ENCODE assay signal across 8 cellular contexts in the genomic region with DNA sequence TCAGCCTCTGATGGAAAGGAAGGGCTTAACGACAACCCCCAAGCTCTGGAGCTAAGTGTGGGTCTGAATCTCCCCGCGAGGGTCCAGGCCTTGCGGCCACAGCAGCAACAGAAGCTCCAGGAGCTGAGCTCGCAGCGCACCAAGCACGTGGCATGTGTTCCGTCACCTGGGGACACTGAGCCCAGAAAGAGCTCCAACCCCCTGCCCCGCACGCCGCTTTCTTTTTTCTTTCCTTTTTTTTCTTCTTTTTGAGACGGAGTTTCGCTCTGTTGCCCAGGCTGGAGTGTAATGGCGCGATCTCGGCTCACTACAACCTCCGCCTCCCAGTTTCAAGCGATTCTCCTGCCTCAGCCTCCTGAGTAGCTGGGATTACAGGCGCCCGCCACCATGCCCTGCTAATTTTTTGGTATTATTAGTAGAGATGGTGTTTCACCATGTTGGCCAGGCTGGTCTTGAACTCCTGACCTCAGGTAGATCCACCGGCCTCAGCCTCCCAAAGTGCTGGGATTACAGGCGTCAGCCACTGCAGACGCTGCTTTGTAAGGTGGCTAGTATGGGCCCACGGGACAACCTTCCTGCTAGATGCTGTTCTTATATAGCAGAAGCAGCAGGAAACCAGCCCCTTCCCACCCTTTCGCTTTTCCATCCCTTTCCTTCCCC. TPM values are rescaled to one million over a fixed set of nuclear protein-coding genes. Genes with fewer than 3 reads are reported as not detected.
DNase-seq lines count a peak whose midpoint lies in the region; ATAC-seq and TF ChIP-seq lines count a peak whose summit lies in the region.

No MANE protein-coding gene starts in this region.

- ATAC-seq in lower lobe of right lung, result no peak
- no peak for ATAC-seq in GM18868 (IDR thresholded peaks at IDR 0.05; ENCODE audit: unreplicated experiment)

- peak; percentile 27 for DNase-seq in activated naive CD4-positive, alpha-beta T cell treated with anti-CD3 and anti-CD28 coated beads, Interleukin-2, amount 50 U/mL, for 16 hours
- DNase-seq in activated naive CD4-positive, alpha-beta T cell (lab: John Stamatoyannopoulos, UW), result no peak
- DNase-seq in adipocyte (ENCODE audit: low read depth) (no peak), lower lobe of right lung (peak; percentile 44), T-helper 9 cell (no peak), NOMO-1 treated with DMSO at 0.1 percent for 48 hours (lab: John Stamatoyannopoulos, UW; ENCODE audit: unreplicated experiment) (no peak)

- intact Hi-C loops in lower lobe of right lung (cut with DNase I), result no loop called here

- H3K9ac ChIP-seq in adipocyte (ENCODE audit: low read length), result peak overlapping the region; percentile 83

- H3K27me3 ChIP-seq in adipocyte (replicated peaks; ENCODE audit: control insufficient read depth, insufficient read depth, low read length) (no peaks in the 10 kb centered on the region), lower lobe of right lung (ENCODE audit: low read depth) (no peaks in the 10 kb centered on the region)

- peak overlapping the region; percentile 76 for H3K4me3 ChIP-seq in adipocyte (ENCODE audit: low read length)
- H3K4me3 ChIP-seq in lower lobe of right lung, result peak overlapping the region; percentile 72
- peak overlapping the region; percentile 18 for H3K4me3 ChIP-seq in urinary bladder (ENCODE audit: low read depth, low read length)

- peaks cover 8% of the 10 kb centered on the region for H3K36me3 ChIP-seq in adipocyte (ENCODE audit: control insufficient read depth, insufficient read depth, low read length, severe bottlenecking)
- peaks cover 10% of the 10 kb centered on the region for H3K36me3 ChIP-seq in lower lobe of right lung
- H3K36me3 ChIP-seq in urinary bladder (ENCODE audit: insufficient read depth), result no peaks in the 10 kb centered on the region

- WGBS in urinary bladder, result 68% methylated on average over 25 of the region's 25 CpGs

- no peak for TF ChIP-seq CTCF in lower lobe of right lung (IDR thresholded peaks at IDR 0.05)

- H3K9me3 ChIP-seq in adipocyte (ENCODE audit: control insufficient read depth, low read length), result no peaks in the 10 kb centered on the region
- H3K9me3 ChIP-seq in lower lobe of right lung, result no peaks in the 10 kb centered on the region

- H3K27ac ChIP-seq in lower lobe of right lung (peak overlapping the region; percentile 65), urinary bladder (ENCODE audit: low read depth) (peak overlapping the region; percentile 6)

- H3K4me1 ChIP-seq in adipocyte (ENCODE audit: control insufficient read depth, insufficient read depth, low read length) (peaks cover 9% of the 10 kb centered on the region), lower lobe of right lung (peaks cover 37% of the 10 kb centered on the region), urinary bladder (ENCODE audit: insufficient read depth) (peaks cover 2% of the 10 kb centered on the region)

RNA-seq across cellular contexts. Expression of gene TNIP2, which starts 0.7 kb away (rescaled TPM):
- total RNA-seq in lower lobe of right lung, result 36.7 TPM
- 13.1 TPM for total RNA-seq in urinary bladder
- 49.8 TPM for polyA plus RNA-seq in urinary bladder

RNA-seq across cellular contexts. Expression of gene SH3BP2, which starts 36.1 kb away (rescaled TPM):
- total RNA-seq in lower lobe of right lung (102 TPM), urinary bladder (26.0 TPM)
- 18.8 TPM for polyA plus RNA-seq in urinary bladder

Comparison
In these comparisons a context has a peak if more than half of its experiments do, and no peak if none do; other contexts are left out.
1. DNase-seq: peak in activated naive CD4-positive, alpha-beta T cell treated with anti-CD3 and anti-CD28 coated beads, Interleukin-2, amount 50 U/mL, for 16 hours (single experiment) and lower lobe of right lung (single experiment); none in activated naive CD4-positive, alpha-beta T cell (0 of 4), adipocyte (single experiment), T-helper 9 cell (single experiment) and NOMO-1 treated with DMSO at 0.1 percent for 48 hours (single experiment).
2. H3K4me3 ChIP-seq: peak in every context shown above with its lines; median percentile 76 in adipocyte; 72 in lower lobe of right lung; 18 in urinary bladder.